In the genomic region with DNA sequence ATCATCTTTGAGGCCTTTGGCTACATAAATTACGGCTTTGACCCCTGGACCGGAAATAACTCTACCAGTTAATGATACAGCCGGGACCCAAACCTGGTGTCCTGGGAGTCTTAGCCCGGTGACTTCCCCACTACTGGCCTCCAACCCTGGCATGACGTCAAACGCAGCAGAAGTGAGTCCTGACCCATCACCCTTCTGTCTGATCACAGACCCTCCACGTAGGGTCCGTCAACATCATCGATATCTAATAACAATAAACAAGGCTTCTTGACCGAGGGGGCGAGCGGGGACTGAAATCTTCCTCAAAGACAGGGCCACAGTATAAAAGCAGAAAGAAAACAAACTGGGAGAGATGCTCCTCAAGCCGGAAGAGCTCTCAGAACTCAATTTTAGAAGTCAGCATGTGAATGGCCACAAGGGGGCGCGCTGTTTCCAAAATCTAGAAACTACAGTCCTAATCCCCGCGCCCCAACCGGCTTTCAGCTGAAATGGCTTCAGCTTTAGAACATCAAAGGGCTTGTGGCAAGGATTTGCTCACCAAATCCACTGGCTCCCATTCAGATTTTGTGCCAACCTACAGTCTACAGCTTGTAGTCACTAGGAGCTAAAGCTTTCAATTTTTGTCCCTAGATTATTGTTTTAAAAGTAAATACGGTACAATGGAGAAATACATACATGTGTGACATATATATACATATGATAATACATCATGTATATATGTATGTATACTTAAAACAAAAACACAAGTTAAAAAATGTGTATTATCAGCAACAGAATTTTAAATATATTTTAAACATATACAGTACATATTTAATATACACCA, we compare ENCODE assay signal across 8 cellular contexts. TPM values are rescaled to one million over a fixed set of nuclear protein-coding genes. Genes with fewer than 3 reads are reported as not detected.
A peak's percentile ranks its signal among the peaks of the same experiment; 100 is the strongest.
DNase-seq lines count a peak whose midpoint lies in the region; ATAC-seq and TF ChIP-seq lines count a peak whose summit lies in the region.

No MANE protein-coding gene starts in this region.

- DNase-seq in COLO829 (ENCODE audit: low spot score) = peak; percentile 95
- DNase-seq in RKO (ENCODE audit: low spot score) = peak; percentile 97
- peak; percentile 96 to 98 for DNase-seq in activated T-cell treated with anti-CD3 and anti-CD28 coated beads, Interleukin-2, amount 50 U/mL, for 48 hours
- peak; percentile 89 for DNase-seq in fibroblast of mammary gland (ENCODE audit: low read depth)
- peak; percentile 97 for DNase-seq in neural crest cell (ENCODE audit: low read depth, low spot score)

- no peaks in the 10 kb centered on the region for H3K9me2 ChIP-seq in Loucy (replicated peaks; ENCODE audit: low read depth, low read length)

- H3K27ac Mint-ChIP-seq in neural crest cell (ENCODE audit: unreplicated experiment) = no peak overlapping the region
- H3K27ac Mint-ChIP-seq in stimulated activated naive CD8-positive, alpha-beta T cell treated with anti-CD3 and anti-CD28 coated beads, Interleukin-15, Interleukin-2, amounts not matched to agents 100 ng/mL and 50 ng/mL, for 24 hours = peak overlapping the region; percentile 74

- no peaks in the 10 kb centered on the region for H3K27me3 ChIP-seq in Loucy (ENCODE audit: insufficient read depth, low read length, poor library complexity, severe bottlenecking)

- H3K4me3 Mint-ChIP-seq in neural crest cell = no peak overlapping the region
- H3K4me3 Mint-ChIP-seq in stimulated activated naive CD8-positive, alpha-beta T cell treated with anti-CD3 and anti-CD28 coated beads, Interleukin-15, Interleukin-2, amounts not matched to agents 100 ng/mL and 50 ng/mL, for 24 hours = peak overlapping the region; percentile 3

- H3K9me3 ChIP-seq in Loucy (ENCODE audit: insufficient read depth, low read depth, low read length) = no peaks in the 10 kb centered on the region

- ATAC-seq in GM21619 (IDR thresholded peaks at IDR 0.05; ENCODE audit: unreplicated experiment) = peak; percentile 30

- H3K27me3 Mint-ChIP-seq in neural crest cell (ENCODE audit: low read depth) = no peaks in the 10 kb centered on the region
- H3K27me3 Mint-ChIP-seq in stimulated activated naive CD8-positive, alpha-beta T cell treated with anti-CD3 and anti-CD28 coated beads, Interleukin-15, Interleukin-2, amounts not matched to agents 100 ng/mL and 50 ng/mL, for 24 hours = no peaks in the 10 kb centered on the region

- peaks cover 23% of the 10 kb centered on the region for H3K4me1 ChIP-seq in Loucy (ENCODE audit: insufficient read depth, low read length, poor library complexity, severe bottlenecking)

- H2AFZ ChIP-seq in Loucy (ENCODE audit: low read length) = peak overlapping the region; percentile 69

- no peak overlapping the region for H3K4me2 ChIP-seq in Loucy (ENCODE audit: low read depth, low read length, poor library complexity, severe bottlenecking)

- no peaks in the 10 kb centered on the region for H3K36me3 ChIP-seq in Loucy (ENCODE audit: insufficient read depth, low read length)

- H3F3A ChIP-seq in Loucy (ENCODE audit: low read depth) = no peaks in the 10 kb centered on the region

- H3K4me1 Mint-ChIP-seq in neural crest cell = peaks cover 28% of the 10 kb centered on the region
- H3K4me1 Mint-ChIP-seq in stimulated activated naive CD8-positive, alpha-beta T cell treated with anti-CD3 and anti-CD28 coated beads, Interleukin-15, Interleukin-2, amounts not matched to agents 100 ng/mL and 50 ng/mL, for 24 hours (ENCODE audit: low read depth) = peaks cover 57% of the 10 kb centered on the region

- no peaks in the 10 kb centered on the region for H3K36me3 Mint-ChIP-seq in neural crest cell (ENCODE audit: low read depth)
- H3K36me3 Mint-ChIP-seq in stimulated activated naive CD8-positive, alpha-beta T cell treated with anti-CD3 and anti-CD28 coated beads, Interleukin-15, Interleukin-2, amounts not matched to agents 100 ng/mL and 50 ng/mL, for 24 hours (ENCODE audit: low read depth) = no peaks in the 10 kb centered on the region

- H3K4me3 ChIP-seq in Loucy (ENCODE audit: low read length, poor library complexity, severe bottlenecking) = no peak overlapping the region
- H3K4me3 ChIP-seq in fibroblast of mammary gland (ENCODE audit: control insufficient read depth, low read depth, low read length) = no peak overlapping the region

- no peaks in the 10 kb centered on the region for H4K20me1 ChIP-seq in Loucy (ENCODE audit: insufficient read depth, low read length, poor library complexity, severe bottlenecking)

- no peaks in the 10 kb centered on the region for H3K79me2 ChIP-seq in Loucy (ENCODE audit: insufficient read depth, low read length)

- no peaks in the 10 kb centered on the region for H3K9me3 Mint-ChIP-seq in neural crest cell
- no peaks in the 10 kb centered on the region for H3K9me3 Mint-ChIP-seq in stimulated activated naive CD8-positive, alpha-beta T cell treated with anti-CD3 and anti-CD28 coated beads, Interleukin-15, Interleukin-2, amounts not matched to agents 100 ng/mL and 50 ng/mL, for 24 hours

- H3K9ac ChIP-seq in Loucy (ENCODE audit: low read depth, low read length, poor library complexity, severe bottlenecking) = no peak overlapping the region

- TF ChIP-seq CTCF in Loucy (conservative IDR thresholded peaks at IDR 0.05; ENCODE audit: low read length) (peak; percentile 87), fibroblast of mammary gland (conservative IDR thresholded peaks at IDR 0.05; ENCODE audit: control insufficient read depth, insufficient read depth, low read depth, low read length) (peak; percentile 78), neural crest cell (conservative IDR thresholded peaks at IDR 0.05) (peak; percentile 94)

RNA-seq across cellular contexts. Expression of gene ENPP6, which starts 46.4 kb away (rescaled TPM):
- total RNA-seq in neural crest cell = not detected in 2 replicates
